In genomic region chr14:61388173-61388975, GRCh38 we compare ENCODE assay signal across 8 cellular contexts.
DNase-seq lines count a peak whose midpoint lies in the region; ATAC-seq and TF ChIP-seq lines count a peak whose summit lies in the region.

No MANE protein-coding gene starts in this region.

- peaks cover 45% of the 10 kb centered on the region for H3K4me1 Mint-ChIP-seq in T-helper 2 cell treated with Interferon-gamma antibody and Interleukin-4, amounts not matched to agents 5 μg/mL and 100 μg/mL, for 36 hours (ENCODE audit: low read depth)

- no peak overlapping the region for H3K27ac Mint-ChIP-seq in T-helper 2 cell treated with Interferon-gamma antibody and Interleukin-4, amounts not matched to agents 5 μg/mL and 100 μg/mL, for 36 hours

- H3K4me1 ChIP-seq in MM.1S (ENCODE audit: low read length), result no peaks in the 10 kb centered on the region

- no peaks in the 10 kb centered on the region for H3K36me3 ChIP-seq in MM.1S (replicated peaks; ENCODE audit: insufficient read depth, low read length)

- H3K4me3 ChIP-seq in fibroblast of the aortic adventitia (ENCODE audit: low read depth, low read length) (no peak overlapping the region), MM.1S (ENCODE audit: low read length) (no peak overlapping the region)

- H3K36me3 Mint-ChIP-seq in T-helper 2 cell treated with Interferon-gamma antibody and Interleukin-4, amounts not matched to agents 5 μg/mL and 100 μg/mL, for 36 hours (ENCODE audit: low read depth), result peaks cover 23% of the 10 kb centered on the region

- H3K27me3 Mint-ChIP-seq in T-helper 2 cell treated with Interferon-gamma antibody and Interleukin-4, amounts not matched to agents 5 μg/mL and 100 μg/mL, for 36 hours (ENCODE audit: low read depth), result no peaks in the 10 kb centered on the region

- H3F3A ChIP-seq in MM.1S (ENCODE audit: insufficient read depth, low read length), result no peaks in the 10 kb centered on the region

- H3K79me2 ChIP-seq in MM.1S (ENCODE audit: low read length), result no peaks in the 10 kb centered on the region

- no peaks in the 10 kb centered on the region for H3K9me3 Mint-ChIP-seq in T-helper 2 cell treated with Interferon-gamma antibody and Interleukin-4, amounts not matched to agents 5 μg/mL and 100 μg/mL, for 36 hours

- ATAC-seq in GM19395 (IDR thresholded peaks at IDR 0.05; ENCODE audit: unreplicated experiment) (peak; percentile 63), HG03460 (IDR thresholded peaks at IDR 0.05; ENCODE audit: unreplicated experiment) (peak; percentile 55)
- peak; percentile 81 for ATAC-seq in stimulated activated naive CD8-positive, alpha-beta T cell treated with anti-CD3 and anti-CD28 coated beads, Interleukin-15, Interleukin-2, amounts not matched to agents 100 U/mL and 50 U/mL, for 24 hours

- H3K4me2 ChIP-seq in MM.1S (ENCODE audit: low read depth, low read length), result no peak overlapping the region

- no peaks in the 10 kb centered on the region for H3K27me3 ChIP-seq in MM.1S (replicated peaks; ENCODE audit: insufficient read depth, low read length)

- H2AFZ ChIP-seq in MM.1S (ENCODE audit: low read length), result no peak overlapping the region

- no peaks in the 10 kb centered on the region for H3K9me2 ChIP-seq in MM.1S (replicated peaks; ENCODE audit: insufficient read depth, low read length)

- DNase-seq in DMS153 (lab: John Stamatoyannopoulos, UW) (peak; percentile 97), fibroblast of the aortic adventitia (ENCODE audit: low read depth) (peak; percentile 50), MM.1S (no peak), cerebellar cortex (ENCODE audit: low spot score) (no peak)
- DNase-seq in T-helper 2 cell treated with Interferon-gamma antibody and Interleukin-4, amounts not matched to agents 5 μg/mL and 100 μg/mL, for 36 hours (ENCODE audit: low spot score), result peak; percentile 47
- peak; percentile 55 for DNase-seq in stimulated activated naive CD8-positive, alpha-beta T cell treated with anti-CD3 and anti-CD28 coated beads, Interleukin-15, Interleukin-2, amounts not matched to agents 100 U/mL and 50 U/mL, for 24 hours

- TF ChIP-seq CTCF in fibroblast of the aortic adventitia (IDR thresholded peaks at IDR 0.05; ENCODE audit: insufficient read depth, low read length) (no peak), MM.1S (IDR thresholded peaks at IDR 0.05; ENCODE audit: low read length) (no peak)

- no peaks in the 10 kb centered on the region for H3K9me3 ChIP-seq in MM.1S (replicated peaks; ENCODE audit: insufficient read depth, low read length)

- no peak overlapping the region for H3K27ac ChIP-seq in MM.1S (ENCODE audit: low read length)

- no peaks in the 10 kb centered on the region for H4K20me1 ChIP-seq in MM.1S (ENCODE audit: insufficient read depth, low read length)

- no peak overlapping the region for H3K9ac ChIP-seq in MM.1S (ENCODE audit: low read length)

- no peak overlapping the region for H3K4me3 Mint-ChIP-seq in T-helper 2 cell treated with Interferon-gamma antibody and Interleukin-4, amounts not matched to agents 5 μg/mL and 100 μg/mL, for 36 hours

Comparison
In these comparisons a context has a peak if more than half of its experiments do, and no peak if none do; other contexts are left out.
1. DNase-seq: peak in DMS153 (single experiment), T-helper 2 cell treated with Interferon-gamma antibody and Interleukin-4, amounts not matched to agents 5 μg/mL and 100 μg/mL, for 36 hours (single experiment), fibroblast of the aortic adventitia (single experiment) and stimulated activated naive CD8-positive, alpha-beta T cell treated with anti-CD3 and anti-CD28 coated beads, Interleukin-15, Interleukin-2, amounts not matched to agents 100 U/mL and 50 U/mL, for 24 hours (single experiment); none in MM.1S (single experiment) and cerebellar cortex (single experiment).
2. Peak in every context shown above with its lines, with median percentiles within 50 percentile points of each other: ATAC-seq.